In genomic region chr19:51595190-51595589, GRCh38 we compare ENCODE assay signal across 11 cellular contexts. TPM values are rescaled to one million over a fixed set of nuclear protein-coding genes. Genes with fewer than 3 reads are reported as not detected.
A peak's percentile ranks its signal among the peaks of the same experiment; 100 is the strongest.
DNase-seq lines count a peak whose midpoint lies in the region; ATAC-seq and TF ChIP-seq lines count a peak whose summit lies in the region.
"Had no signal": no experiment of that assay in that cellular context is flagged by ENCODE, and none has a peak within 500 bp of the region (broad histone marks: within the 10 kb centered on the region; RNA-seq: fewer than 3 reads in every experiment).

No MANE protein-coding gene starts in this region.

- H3K4me3 ChIP-seq in fibroblast of mammary gland (ENCODE audit: control insufficient read depth, low read depth, low read length) (peak overlapping the region; percentile 72), rectal smooth muscle tissue (ENCODE audit: low read length) (peak overlapping the region; percentile 60), body of pancreas (no peak overlapping the region)

- H3K4me3 Mint-ChIP-seq in activated CD4-positive, alpha-beta T cell treated with anti-CD3 and anti-CD28 coated beads for 36 hours: peak overlapping the region; percentile 84
- H3K4me3 Mint-ChIP-seq in T-helper 17 cell: peak overlapping the region; percentile 95

- H3K36me3 Mint-ChIP-seq in activated CD4-positive, alpha-beta T cell treated with anti-CD3 and anti-CD28 coated beads for 36 hours (ENCODE audit: low read depth): peaks cover 8% of the 10 kb centered on the region
- H3K36me3 Mint-ChIP-seq in T-helper 17 cell (ENCODE audit: low read depth): peaks cover 3% of the 10 kb centered on the region

- ATAC-seq in activated CD4-positive, alpha-beta T cell treated with anti-CD3 and anti-CD28 coated beads for 36 hours: no peak
- ATAC-seq in T-helper 17 cell (no peak), body of pancreas (no peak)

- CTCF ChIA-PET in activated CD4-positive, alpha-beta T cell treated with anti-CD3 and anti-CD28 coated beads for 36 hours (lab: Charles Lee): interaction anchor here (0.8 to 1.5 kb wide), 3 partner anchors 23 to 171 kb away, joined by 3 read pairs; no protein-coding TSS in a partner anchor

- no peak overlapping the region for H3K9ac ChIP-seq in rectal smooth muscle tissue (ENCODE audit: low read length)

- H3K27ac ChIP-seq in rectal smooth muscle tissue (ENCODE audit: low read depth, low read length) (no peak overlapping the region), body of pancreas (no peak overlapping the region)

- peaks cover 18% of the 10 kb centered on the region for H3K4me1 Mint-ChIP-seq in activated CD4-positive, alpha-beta T cell treated with anti-CD3 and anti-CD28 coated beads for 36 hours
- H3K4me1 Mint-ChIP-seq in T-helper 17 cell: peaks cover 14% of the 10 kb centered on the region

- H3K27me3 ChIP-seq in rectal smooth muscle tissue (ENCODE audit: control insufficient read depth, insufficient read depth, low read length): no peaks in the 10 kb centered on the region
- no peaks in the 10 kb centered on the region for H3K27me3 ChIP-seq in body of pancreas

- H3K9me3 ChIP-seq in T-helper 17 cell (ENCODE audit: control insufficient read depth, low read length, poor library complexity, severe bottlenecking): no peaks in the 10 kb centered on the region
- no peaks in the 10 kb centered on the region for H3K9me3 ChIP-seq in body of pancreas
- H3K9me3 ChIP-seq: tibial nerve had no signal

- H3K4me1 ChIP-seq in rectal smooth muscle tissue (ENCODE audit: control insufficient read depth, insufficient read depth, low read length) (no peaks in the 10 kb centered on the region), body of pancreas (peaks cover 20% of the 10 kb centered on the region)

- H3K27ac Mint-ChIP-seq in activated CD4-positive, alpha-beta T cell treated with anti-CD3 and anti-CD28 coated beads for 36 hours: peak overlapping the region; percentile 81
- H3K27ac Mint-ChIP-seq in T-helper 17 cell: no peak overlapping the region

- DNase-seq in activated CD4-positive, alpha-beta T cell treated with anti-CD3 and anti-CD28 coated beads for 36 hours: no peak
- no peak for DNase-seq in activated CD4-positive, alpha-beta T cell treated with anti-CD3 and anti-CD28 coated beads for 4 hours
- DNase-seq in T-helper 17 cell (no peak), fibroblast of mammary gland (ENCODE audit: low read depth) (no peak), HK-2 (ENCODE audit: unreplicated experiment) (no peak), D341Med (ENCODE audit: low spot score) (no peak), body of pancreas (no peak)
- DNase-seq: NCI-H510A had no signal

- peaks cover 13% of the 10 kb centered on the region for H3K27me3 Mint-ChIP-seq in activated CD4-positive, alpha-beta T cell treated with anti-CD3 and anti-CD28 coated beads for 36 hours
- H3K27me3 Mint-ChIP-seq in T-helper 17 cell: peaks cover 24% of the 10 kb centered on the region

- H3K36me3 ChIP-seq in rectal smooth muscle tissue (ENCODE audit: control insufficient read depth, insufficient read depth, low read length) (no peaks in the 10 kb centered on the region), body of pancreas (replicated peaks in 1 of 2; ENCODE audit: insufficient read depth in 1 of 2, low read depth in 2 of 2) (no peaks in the 10 kb centered on the region)

- 80 to 88% methylated on average over 5 of the region's 5 CpGs for WGBS in body of pancreas, 2 donors

- intact Hi-C loops in activated CD4-positive, alpha-beta T cell treated with anti-CD3 and anti-CD28 coated beads for 36 hours (cut with DNase I, micrococcal nuclease): loop anchor here (2.0 to 10.0 kb wide), 3 partner anchors 200 to 1080 kb away; partner anchors contain the start of genes ASPDH (in 1 of the 2), CLEC11A (in 1 of the 2) and JOSD2 (in 1 of the 2)
- intact Hi-C loops in body of pancreas (cut with DNase I): loop anchor here (5.0 to 10.0 kb wide), 2 partner anchors 33 to 100 kb away; partner anchors contain the start of gene SPACA6

- peaks cover 2% of the 10 kb centered on the region for H3K9me3 Mint-ChIP-seq in activated CD4-positive, alpha-beta T cell treated with anti-CD3 and anti-CD28 coated beads for 36 hours (ENCODE audit: low read depth)

- TF ChIP-seq CTCF in fibroblast of mammary gland (conservative IDR thresholded peaks at IDR 0.05; ENCODE audit: control insufficient read depth, insufficient read depth, low read depth, low read length): no peak
- no peak for TF ChIP-seq CTCF in body of pancreas (IDR thresholded peaks at IDR 0.05)

- POLR2A ChIA-PET in activated CD4-positive, alpha-beta T cell treated with anti-CD3 and anti-CD28 coated beads for 36 hours (lab: Charles Lee): no interaction called here

- TF ChIP-seq POLR2A in body of pancreas (IDR thresholded peaks at IDR 0.05): no peak

RNA-seq across cellular contexts. Expression of gene ZNF175, which starts 24.1 kb away (rescaled TPM):
- total RNA-seq in activated CD4-positive, alpha-beta T cell treated with anti-CD3 and anti-CD28 coated beads for 36 hours: 1 to 10 TPM; 5.9 to 9.6 TPM
- total RNA-seq in T-helper 17 cell (1 to 10 TPM; 4.5 to 5.1 TPM), body of pancreas (1 to 10 TPM; 4.3 to 5.2 TPM)

RNA-seq across cellular contexts. Expression of gene SIGLEC5, which starts 35.0 kb away (rescaled TPM):
- total RNA-seq in activated CD4-positive, alpha-beta T cell treated with anti-CD3 and anti-CD28 coated beads for 36 hours: not detected
- total RNA-seq in T-helper 17 cell (under 1 TPM in 1 of 2 donors, not detected in 1; 0.37 TPM), body of pancreas (under 1 TPM in 1 of 2 donors, not detected in 1; 0.52 TPM)
- total RNA-seq: H4 had no signal

RNA-seq across cellular contexts. Expression of gene SIGLEC14, which starts 51.4 kb away (rescaled TPM):
- not detected for total RNA-seq in activated CD4-positive, alpha-beta T cell treated with anti-CD3 and anti-CD28 coated beads for 36 hours
- 1 to 10 TPM in 1 of 2 donors, under 1 TPM in 1; 0.86 to 3.3 TPM for total RNA-seq in T-helper 17 cell
- total RNA-seq in body of pancreas: not detected
- total RNA-seq: H4 had no signal

Comparison
In these comparisons a context has a peak if more than half of its experiments do, and no peak if none do; other contexts are left out.
1. H3K4me3 ChIP-seq: peak in fibroblast of mammary gland (single experiment) and rectal smooth muscle tissue (single experiment); none in body of pancreas (0 of 2).